ENCODE assay signal across 13 cellular contexts in genomic region chr9:8850916-8851315, GRCh38.
"Had no signal": no experiment of that assay in that cellular context is flagged by ENCODE, and none has a peak within 500 bp of the region (broad histone marks: within the 10 kb centered on the region; RNA-seq: fewer than 3 reads in every experiment).

No MANE protein-coding gene starts in this region.

- ATAC-seq: heart right ventricle, right lobe of liver, upper lobe of right lung had no signal

- DNase-seq: activated naive CD4-positive, alpha-beta T cell treated with anti-CD3 and anti-CD28 coated beads, Interleukin-2, amount 50 U/mL, for 16 hours; adrenal gland; central memory CD4-positive, alpha-beta T cell; cortex of kidney; effector memory CD4-positive, alpha-beta T cell; heart right ventricle; right lobe of liver; stimulated activated CD4-positive, alpha-beta T cell treated with anti-CD3 and anti-CD28 coated beads, Interleukin-12 subunit alpha, Interleukin-12 subunit beta, amount 100 ng/mL, for 4 hours; stimulated activated CD4-positive, alpha-beta T cell treated with anti-CD3 and anti-CD28 coated beads, Interleukin-2, amount 100 ng/mL, for 48 hours; stimulated activated naive CD4-positive, alpha-beta T cell treated with Interleukin-2 at 50 U/mL for 16 hours; T-helper 2 cell; upper lobe of right lung had no signal

- H3K4me1 ChIP-seq: adrenal gland, upper lobe of right lung had no signal

- H3K27ac ChIP-seq: adrenal gland, heart right ventricle, neutrophil, right lobe of liver, upper lobe of right lung had no signal

- H3K4me3 ChIP-seq: adrenal gland, heart right ventricle, right lobe of liver, upper lobe of right lung had no signal

- H3K9me3 ChIP-seq: adrenal gland, heart right ventricle, neutrophil, right lobe of liver, upper lobe of right lung had no signal

- H3K36me3 ChIP-seq: adrenal gland, heart right ventricle, neutrophil, right lobe of liver, upper lobe of right lung had no signal

- H3K27me3 ChIP-seq: right lobe of liver had no signal
